ENCODE assay signal across 31 cellular contexts in the genomic region with DNA sequence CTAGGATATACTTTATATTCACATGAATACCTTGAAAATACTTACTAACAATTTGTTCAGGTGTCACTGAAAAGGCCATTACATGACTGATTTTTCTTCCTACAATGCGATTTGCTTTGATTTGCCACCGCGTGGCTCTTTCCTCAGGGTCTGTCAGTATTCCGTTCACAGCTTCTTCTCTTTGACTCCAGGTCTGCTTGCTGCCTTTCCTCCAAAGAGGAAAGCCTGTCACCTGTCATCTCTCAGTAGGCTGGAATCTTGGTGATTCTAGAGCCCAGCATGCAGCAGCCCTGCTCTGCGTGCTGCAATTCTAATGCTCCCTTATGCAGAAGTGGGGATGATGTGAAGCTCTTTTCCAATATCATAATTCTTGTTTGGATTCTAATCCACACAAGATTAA. TPM values are rescaled to one million over a fixed set of nuclear protein-coding genes. Genes with fewer than 3 reads are reported as not detected.
"Had no signal": no experiment of that assay in that cellular context is flagged by ENCODE, and none has a peak within 500 bp of the region (broad histone marks: within the 10 kb centered on the region; RNA-seq: fewer than 3 reads in every experiment).

No MANE protein-coding gene starts in this region.

- DNase-seq: activated effector memory CD4-positive, alpha-beta T cell treated with anti-CD3 and anti-CD28 coated beads, Interleukin-2, amount 50 U/mL, for 16 hours; activated effector memory CD4-positive, alpha-beta T cell treated with Interleukin-2 at 50 U/mL for 16 hours; activated gamma-delta T cell; activated gamma-delta T cell treated with Interleukin-2 at 50 U/mL for 16 hours; activated naive CD4-positive, alpha-beta T cell; activated naive CD4-positive, alpha-beta T cell treated with anti-CD3 and anti-CD28 coated beads for 36 hours; activated naive CD4-positive, alpha-beta T cell treated with anti-CD3 and anti-CD28 coated beads, Interleukin-2, amount 10 ng/mL, durations not matched to agents 7 days and 5 days; activated naive CD4-positive, alpha-beta T cell treated with anti-CD3 and anti-CD28 coated beads, Interleukin-2, amount 50 U/mL, for 16 hours; activated naive CD4-positive, alpha-beta T cell treated with Interleukin-2 at 50 U/mL for 16 hours; activated naive CD8-positive, alpha-beta T cell treated with anti-CD3 and anti-CD28 coated beads for 36 hours; activated naive CD8-positive, alpha-beta T cell treated with anti-CD3 and anti-CD28 coated beads, Interleukin-2, amount 10 ng/mL, durations not matched to agents 7 days and 5 days; activated naive CD8-positive, alpha-beta T cell treated with anti-CD3 and anti-CD28 coated beads, Interleukin-2, amount 50 U/mL, for 24 hours; activated T-cell treated with anti-CD3 and anti-CD28 coated beads, Interleukin-2, amount 50 U/mL, for 1 hour; activated T-cell treated with anti-CD3 and anti-CD28 coated beads, Interleukin-2, amount 50 U/mL, for 24 hours; activated T-cell treated with anti-CD3 and anti-CD28 coated beads, Interleukin-2, amount 50 U/mL, for 4 hours; activated T-cell treated with anti-CD3 and anti-CD28 coated beads, Interleukin-2, amount 50 U/mL, for 48 hours; activated T-cell treated with anti-CD3 and anti-CD28 coated beads, Interleukin-2, amount 50 U/mL, for 72 hours; adrenal gland; amniotic stem cell; amygdala; anterior cingulate cortex; aorta; body of pancreas; brain microvascular endothelial cell; caudate nucleus; central memory CD4-positive, alpha-beta T cell; cerebellar nuclear complex had no signal

- H3K27ac ChIP-seq: adrenal gland, ascending aorta, body of pancreas, brain microvascular endothelial cell, breast epithelium, cardiac muscle cell had no signal

- H3K36me3 ChIP-seq: adrenal gland, ascending aorta, brain microvascular endothelial cell, breast epithelium, cardiac muscle cell had no signal

- H3K4me3 ChIP-seq: adrenal gland, ascending aorta, body of pancreas, breast epithelium, cardiac muscle cell had no signal

- H3K27me3 ChIP-seq: adrenal gland, ascending aorta, body of pancreas, brain microvascular endothelial cell, breast epithelium, cardiac muscle cell had no signal

- H3K9me3 ChIP-seq: adrenal gland, ascending aorta, body of pancreas, breast epithelium had no signal

RNA-seq across cellular contexts. Expression of gene SIAH3, which starts 33.6 kb away (rescaled TPM):
- polyA plus RNA-seq: adipose tissue had no signal
